ENCODE assay signal across 8 cellular contexts in genomic region chr9:137254624-137255447, GRCh38. TPM values are rescaled to one million over a fixed set of nuclear protein-coding genes. Genes with fewer than 3 reads are reported as not detected.
DNase-seq lines count a peak whose midpoint lies in the region; ATAC-seq and TF ChIP-seq lines count a peak whose summit lies in the region.

TSS of gene NELFB (plus strand) at chr9:137255327.

- H3K9me3 Mint-ChIP-seq in chondrocyte (ENCODE audit: low read depth): no peaks in the 10 kb centered on the region

- TF ChIP-seq CTCF in AG09309 (IDR thresholded peaks at IDR 0.05; ENCODE audit: control insufficient read depth, insufficient read depth, low read depth, low read length, missing control alignments): no peak
- peak; percentile 25 for TF ChIP-seq CTCF in chondrocyte (IDR thresholded peaks at IDR 0.05)

- H3K4me3 Mint-ChIP-seq in chondrocyte (ENCODE audit: unreplicated experiment): peak within 1 kb of the TSS; percentile 87

- ATAC-seq in GM19025 (IDR thresholded peaks at IDR 0.05; ENCODE audit: low read depth, unreplicated experiment) (peak; percentile 78), HG03196 (IDR thresholded peaks at IDR 0.05; ENCODE audit: unreplicated experiment) (peak; percentile 71)

- H3K4me3 ChIP-seq in AG09309 (ENCODE audit: control insufficient read depth, low read depth, low read length): peak within 1 kb of the TSS; percentile 95

- H3K36me3 Mint-ChIP-seq in chondrocyte (ENCODE audit: low read depth): no peaks in the 10 kb centered on the region

- DNase-seq in AG09309 (ENCODE audit: low read depth): peak; percentile 41
- DNase-seq in NCI-H510A (lab: John Stamatoyannopoulos, UW): peak; percentile 65
- peak; percentile 96 to 97 for DNase-seq in activated CD4-positive, alpha-beta T cell treated with anti-CD3 and anti-CD28 coated beads for 24 hours (ENCODE audit: low read depth in 2 of 2)
- DNase-seq in chondrocyte (ENCODE audit: low spot score): no peak
- peak; percentile 76 for DNase-seq in kidney glomerular epithelial cell (lab: John Stamatoyannopoulos, UW)
- DNase-seq in stimulated activated CD4-positive, alpha-beta T cell treated with anti-CD3 and anti-CD28 coated beads, Interleukin-1b, Interleukin-23, amount 100 ng/mL, for 1 hour (ENCODE audit: low read depth in 2 of 2): peak; percentile 95 to 98

- peak within 1 kb of the TSS; percentile 45 for H3K27ac Mint-ChIP-seq in chondrocyte (ENCODE audit: unreplicated experiment)

- H3K27me3 Mint-ChIP-seq in chondrocyte (ENCODE audit: low read depth): no peaks in the 10 kb centered on the region

- peaks cover 17% of the 10 kb centered on the region for H3K4me1 Mint-ChIP-seq in chondrocyte (ENCODE audit: low read depth)

RNA-seq across cellular contexts. Expression of gene NELFB, which starts in this region (rescaled TPM):
- total RNA-seq in chondrocyte: 48.0 to 55.1 TPM (median 52.4 TPM) in 3 replicates
